Comparison of ENCODE assay signal across 11 cellular contexts in genomic region chr22:42887523-42888507, GRCh38. TPM values are rescaled to one million over a fixed set of nuclear protein-coding genes. Genes with fewer than 3 reads are reported as not detected.
DNase-seq lines count a peak whose midpoint lies in the region; ATAC-seq, FAIRE-seq and TF ChIP-seq lines count a peak whose summit lies in the region.
"Had no signal": no experiment of that assay in that cellular context is flagged by ENCODE, and none has a peak within 500 bp of the region (broad histone marks: within the 10 kb centered on the region; RNA-seq: fewer than 3 reads in every experiment).

No MANE protein-coding gene starts in this region.

- H2AFZ ChIP-seq in HepG2 (ENCODE audit: low read length), result no peak overlapping the region

- peak overlapping the region; percentile 72 to 84 for H3K27ac ChIP-seq in liver (ENCODE audit: low read depth in 1 of 2, low read length in 2 of 2)
- no peak overlapping the region for H3K27ac ChIP-seq in HepG2 (ENCODE audit: extremely low read length, insufficient read depth, low read length)
- peak overlapping the region; percentile 60 for H3K27ac ChIP-seq in upper lobe of right lung
- H3K27ac ChIP-seq in tibial artery, result no peak overlapping the region

- intact Hi-C loops in HepG2 (cut with micrococcal nuclease; ENCODE audit: unreplicated experiment) (no loop called here), mucosa of descending colon (cut with DNase I, micrococcal nuclease) (loop anchor here in 1 of 2 donors (10.0 kb wide), 1 partner anchor 137 kb away; no protein-coding TSS in a partner anchor), upper lobe of right lung (cut with DNase I) (no loop called here), tibial artery (cut with DNase I; ENCODE audit: low total_unique reads) (no loop called here)

- H3K4me3 Mint-ChIP-seq in brain, result no peak overlapping the region

- H3K27me3 ChIP-seq in liver (ENCODE audit: control insufficient read depth in 4 of 4, insufficient read depth in 4 of 4, low read length in 3 of 4) (no peaks in the 10 kb centered on the region), HepG2 (ENCODE audit: control insufficient read depth in 1 of 2, insufficient read depth in 2 of 2, low read length in 2 of 2) (no peaks in the 10 kb centered on the region), upper lobe of right lung (no peaks in the 10 kb centered on the region), tibial artery (no peaks in the 10 kb centered on the region)

- ATAC-seq in HepG2 (no peak), mucosa of descending colon (peak; percentile 90), upper lobe of right lung (peak; percentile 78)

- peaks cover 11 to 31% (median 28%) of the 10 kb centered on the region in 4 donors for H3K4me1 ChIP-seq in liver (ENCODE audit: control insufficient read depth in 4 of 4, insufficient read depth in 4 of 4, low read length in 3 of 4)
- H3K4me1 ChIP-seq in HepG2 (ENCODE audit: insufficient read depth, low read length), result no peaks in the 10 kb centered on the region
- peaks cover 8% of the 10 kb centered on the region for H3K4me1 ChIP-seq in mucosa of descending colon (ENCODE audit: low read depth)
- H3K4me1 ChIP-seq in upper lobe of right lung, result peaks cover 17% of the 10 kb centered on the region
- H3K4me1 ChIP-seq in tibial artery, result peaks cover 0 to 3% (median 0%) of the 10 kb centered on the region in 4 donors

- TF ChIP-seq EP300 in HepG2 (IDR thresholded peaks at IDR 0.05; ENCODE audit: low read depth in 2 of 2, low read length in 2 of 2) (no peak), HepG2 (CRISPR knock-in tag; IDR thresholded peaks at IDR 0.05; ENCODE audit: borderline replicate concordance) (no peak)

- BruUV-seq in HepG2 (replicated peaks; lab: Mats Ljungman, UMichigan), result no TSS peak

- no peaks in the 10 kb centered on the region for H3K9me3 ChIP-seq in liver (ENCODE audit: control insufficient read depth in 4 of 4, low read length in 3 of 4)
- no peaks in the 10 kb centered on the region for H3K9me3 ChIP-seq in HepG2 (ENCODE audit: low read length)
- no peaks in the 10 kb centered on the region for H3K9me3 ChIP-seq in mucosa of descending colon
- H3K9me3 ChIP-seq in upper lobe of right lung, result no peaks in the 10 kb centered on the region
- no peaks in the 10 kb centered on the region for H3K9me3 ChIP-seq in tibial artery
- H3K9me3 ChIP-seq: SK-N-SH had no signal

- no peak for FAIRE-seq in HepG2 (lab: Jason Lieb, UNC)

- no peak overlapping the region for H3K4me2 ChIP-seq in HepG2 (ENCODE audit: low read depth, low read length)
- H3K4me2 ChIP-seq: SK-N-SH had no signal

- 49% methylated on average over 14 of the region's 14 CpGs for WGBS in liver
- 90% methylated on average over 14 of the region's 14 CpGs for WGBS in HepG2 (ENCODE audit: low lambda C conversion rate)

- no peaks in the 10 kb centered on the region for H3K27me3 Mint-ChIP-seq in brain

- DNase-seq in HepG2 (ENCODE audit: low spot score), result no peak
- DNase-seq in mucosa of descending colon, result peak; percentile 88 to 90 (median 90)
- DNase-seq in upper lobe of right lung, result peak; percentile 80
- DNase-seq in tibial artery, result no peak
- no peak for DNase-seq in medulla oblongata (ENCODE audit: extremely low spot score)
- no peak for DNase-seq in NCI-H446 treated with DMSO at 0.1 percent for 48 hours (lab: John Stamatoyannopoulos, UW)
- DNase-seq: effector memory CD4-positive, alpha-beta T cell; NCI-H2029 treated with DMSO at 0.1 percent for 48 hours; SK-N-SH had no signal

- no peak for TF ChIP-seq POLR2A in HepG2 (IDR thresholded peaks at IDR 0.05; ENCODE audit: insufficient read depth in 1 of 2, low read depth in 2 of 2, low read length in 2 of 2)

- H4K20me1 ChIP-seq in HepG2 (ENCODE audit: insufficient read depth, low read length), result no peaks in the 10 kb centered on the region

- in situ Hi-C loops in HepG2 (cut with HindIII; ENCODE audit: extremely low pct_ligation_motif_present, low pct_unique_long_range_greater_than_20kb), result no loop called here

- peak; percentile 38 to 52 for TF ChIP-seq RAD21 in liver (IDR thresholded peaks at IDR 0.05)
- TF ChIP-seq RAD21 in HepG2 (CRISPR knock-in tag; IDR thresholded peaks at IDR 0.05), result no peak

- H3K79me2 ChIP-seq in HepG2 (ENCODE audit: insufficient read depth, low read length), result no peaks in the 10 kb centered on the region

- CTCF ChIA-PET in HepG2 (lab: Yijun Ruan, JAX; ENCODE audit: low intra/inter-chr PET ratio, low total read pairs), result no interaction called here

- H3K36me3 ChIP-seq in liver (ENCODE audit: control insufficient read depth in 4 of 4, insufficient read depth in 3 of 4, low read depth in 1 of 4, low read length in 3 of 4), result peaks cover 0 to 13% (median 8%) of the 10 kb centered on the region in 4 donors
- H3K36me3 ChIP-seq in HepG2 (replicated peaks in 1 of 2; ENCODE audit: control insufficient read depth in 1 of 2, insufficient read depth in 2 of 2, low read length in 2 of 2), result peaks cover 56 to 92% of the 10 kb centered on the region in 2 experiments
- peaks cover 3% of the 10 kb centered on the region for H3K36me3 ChIP-seq in mucosa of descending colon (ENCODE audit: low read depth)
- H3K36me3 ChIP-seq in upper lobe of right lung, result peaks cover 62% of the 10 kb centered on the region
- H3K36me3 ChIP-seq in tibial artery, result peaks cover 87 to 100% (median 97%) of the 10 kb centered on the region in 3 donors

- H3K9ac ChIP-seq in liver (ENCODE audit: low read depth in 1 of 2, low read length in 2 of 2) (peak overlapping the region; percentile 30 to 32), HepG2 (ENCODE audit: insufficient read depth, low read depth, low read length) (no peak overlapping the region)
- H3K9ac ChIP-seq: SK-N-SH had no signal

- peaks cover 47% of the 10 kb centered on the region for H3K36me3 Mint-ChIP-seq in brain

- H3K4me1 Mint-ChIP-seq in brain, result peaks cover 5% of the 10 kb centered on the region

- TF ChIP-seq CTCF in liver (IDR thresholded peaks at IDR 0.05; ENCODE audit: low read depth, low read length, missing input control), result no peak
- TF ChIP-seq CTCF in HepG2 (CRISPR knock-in tag; IDR thresholded peaks at IDR 0.05), result no peak
- no peak for TF ChIP-seq CTCF in brain (conservative IDR thresholded peaks at IDR 0.05)
- no peak for TF ChIP-seq CTCF in mucosa of descending colon (IDR thresholded peaks at IDR 0.05)
- TF ChIP-seq CTCF in upper lobe of right lung (IDR thresholded peaks at IDR 0.05), result no peak
- TF ChIP-seq CTCF in tibial artery (IDR thresholded peaks at IDR 0.05), result no peak

- H3K4me3 ChIP-seq in liver (ENCODE audit: low read depth in 1 of 3, low read length in 3 of 3) (no peak overlapping the region), HepG2 (replicated peaks in 1 of 3; ENCODE audit: insufficient read depth in 1 of 3, low read depth in 2 of 3, low read length in 3 of 3) (no peak overlapping the region), mucosa of descending colon (no peak overlapping the region), upper lobe of right lung (no peak overlapping the region), tibial artery (no peak overlapping the region)

- H3K9me3 Mint-ChIP-seq in brain, result no peaks in the 10 kb centered on the region

- H3K27ac Mint-ChIP-seq in brain, result peak overlapping the region in 3 of 5 experiments; percentile 47 to 71 (median 59)

- POLR2A ChIA-PET in HepG2 (lab: Yijun Ruan, JAX), result no interaction called here

TF ChIP-seq in liver, 16 proteins besides CTCF, POLR2A, EP300 and RAD21 (continues in another document):
- TF ChIP-seq RXRA (IDR thresholded peaks at IDR 0.05) (peak in 1 of 2 donors; percentile 86), TAF1 (conservative IDR thresholded peaks at IDR 0.05) (no peak), SP1 (IDR thresholded peaks at IDR 0.05) (peak; percentile 35), FOXA2 (IDR thresholded peaks at IDR 0.05) (no peak)

TF ChIP-seq in HepG2, 621 proteins besides CTCF, POLR2A, EP300 and RAD21 (continues in another document):
- no peak for TF ChIP-seq TOE1 (CRISPR knock-in tag; IDR thresholded peaks at IDR 0.05)

RNA-seq across cellular contexts. Expression of gene ARFGAP3, which starts 30.7 kb away (rescaled TPM):
- total RNA-seq in liver (10 to 100 TPM; 19.5 to 55.1 TPM), HepG2 (2016; rRNA removed; fragmentation: Illumina TruSeq; extraction: Trizol) (41.7 and 66.7 TPM in 2 replicates), mucosa of descending colon (10 to 100 TPM; 20.0 to 41.3 (median 34.3) TPM), upper lobe of right lung (53.7 TPM)
- polyA plus RNA-seq in liver (10 to 100 TPM; 18.2 to 35.6 TPM), HepG2 (2011; rRNA removed) (51.0 and 61.6 TPM in 2 replicates), brain (ENCODE audit: insufficient read depth, low read depth, low replicate concordance) (35.7 TPM)
- total RNA-seq in HepG2 (2016; cell fraction: cytosol; rRNA removed; fragmentation: Illumina TruSeq; extraction: Trizol; ENCODE audit: low read depth), result 9.5 and 13.8 TPM in 2 replicates
- 41.6 and 68.2 TPM in 2 replicates for total RNA-seq in HepG2 (2016; cell fraction: insoluble cytoplasmic fraction; rRNA removed; fragmentation: Illumina TruSeq; extraction: Trizol)
- 19.0 and 21.9 TPM in 2 replicates for total RNA-seq in HepG2 (2016; cell fraction: membrane; rRNA removed; fragmentation: Illumina TruSeq; extraction: Trizol)
- total RNA-seq in HepG2 (2016; cell fraction: nucleus; rRNA removed; fragmentation: Illumina TruSeq; extraction: Trizol), result 26.8 and 27.4 TPM in 2 replicates
- polyA plus RNA-seq in HepG2 (2011; cell fraction: cytosol; rRNA removed), result 42.3 and 50.3 TPM in 2 replicates
- polyA plus RNA-seq in HepG2 (2011; cell fraction: nucleus; rRNA removed), result 41.8 and 43.9 TPM in 2 replicates
- polyA plus RNA-seq in HepG2 (2012), result 40.6 and 42.9 TPM in 2 replicates
- 3.0 and 3.1 TPM in 2 replicates for polyA plus RNA-seq in HepG2 (2016; cell fraction: cytosol; fragmentation: Illumina TruSeq; extraction: Trizol; ENCODE audit: low read depth)
- polyA plus RNA-seq in HepG2 (2016; cell fraction: insoluble cytoplasmic fraction; fragmentation: Illumina TruSeq; extraction: Trizol; ENCODE audit: low read depth), result 50.7 and 53.6 TPM in 2 replicates
- 7.0 and 7.1 TPM in 2 replicates for polyA plus RNA-seq in HepG2 (2016; cell fraction: membrane; fragmentation: Illumina TruSeq; extraction: Trizol; ENCODE audit: low read depth)
- 40.6 and 48.9 TPM in 2 replicates for polyA plus RNA-seq in HepG2 (2016; cell fraction: nucleus; fragmentation: Illumina TruSeq; extraction: Trizol; ENCODE audit: insufficient read depth, low read depth)
- polyA minus RNA-seq in HepG2 (2011; rRNA and poly(A)+ RNA removed; ENCODE audit: low replicate concordance), result 16.2 and 65.9 TPM in 2 replicates
- 38.9 and 45.0 TPM in 2 replicates for polyA minus RNA-seq in HepG2 (2011; cell fraction: cytosol; rRNA and poly(A)+ RNA removed)
- 43.4 and 53.0 TPM in 2 replicates for polyA minus RNA-seq in HepG2 (2011; cell fraction: nucleus; rRNA and poly(A)+ RNA removed)

Comparison
In these comparisons a context has a peak if more than half of its experiments do, and no peak if none do; other contexts are left out.
1. H3K27ac ChIP-seq: peak in liver (2 of 2) and upper lobe of right lung (single experiment); none in HepG2 (single experiment) and tibial artery (0 of 2).
2. DNase-seq: peak in mucosa of descending colon (3 of 3) and upper lobe of right lung (single experiment); none in HepG2 (single experiment), tibial artery (0 of 2), medulla oblongata (single experiment) and NCI-H446 treated with DMSO at 0.1 percent for 48 hours (single experiment).